ENCODE assay signal across 30 cellular contexts in the genomic region with DNA sequence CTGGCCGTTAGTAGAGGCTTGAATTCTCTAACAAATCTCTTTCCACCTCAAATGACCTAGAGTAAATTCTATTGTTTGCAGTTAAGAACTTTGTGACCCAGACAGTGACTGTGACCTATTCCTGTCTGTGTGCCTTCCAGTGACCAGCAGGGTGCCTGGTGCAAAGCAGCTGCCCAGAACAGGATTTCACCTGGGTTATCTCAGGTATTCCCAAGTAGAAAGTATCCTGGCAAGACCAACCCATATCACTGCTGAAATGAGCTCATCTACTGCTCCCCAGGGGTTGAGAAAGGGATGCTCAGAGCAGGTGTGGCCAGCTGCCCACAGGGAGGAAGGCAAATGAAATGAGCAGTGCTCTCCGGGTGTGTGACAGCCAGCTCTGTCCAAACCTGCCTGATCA. TPM values are rescaled to one million over a fixed set of nuclear protein-coding genes. Genes with fewer than 3 reads are reported as not detected.
DNase-seq lines count a peak whose midpoint lies in the region; ATAC-seq, FAIRE-seq and TF ChIP-seq lines count a peak whose summit lies in the region.
"Had no signal": no experiment of that assay in that cellular context is flagged by ENCODE, and none has a peak within 500 bp of the region (broad histone marks: within the 10 kb centered on the region; RNA-seq: fewer than 3 reads in every experiment).

No MANE protein-coding gene starts in this region.

- no peak overlapping the region for H2BK120ac ChIP-seq in H1 (replicated peaks; ENCODE audit: low read depth, low read length)
- no peak overlapping the region for H2BK120ac ChIP-seq in trophoblast cell (ENCODE audit: insufficient read depth, low read length, poor library complexity)

- no peaks in the 10 kb centered on the region for H3K36me3 ChIP-seq in H1 (ENCODE audit: control insufficient read depth in 2 of 4, insufficient read depth in 4 of 4, low read length in 3 of 4)
- H3K36me3 ChIP-seq in trophoblast cell (ENCODE audit: control insufficient read depth in 1 of 2, insufficient read depth in 2 of 2, low read length in 2 of 2): no peaks in the 10 kb centered on the region
- no peaks in the 10 kb centered on the region for H3K36me3 ChIP-seq in tibial nerve
- no peaks in the 10 kb centered on the region for H3K36me3 ChIP-seq in body of pancreas (replicated peaks in 1 of 2; ENCODE audit: insufficient read depth in 1 of 2, low read depth in 2 of 2)
- H3K36me3 ChIP-seq: ascending aorta, Peyer's patch, thoracic aorta had no signal

- H2BK12ac ChIP-seq in H1 (ENCODE audit: low read depth, low read length) (no peak overlapping the region), trophoblast cell (ENCODE audit: low read length) (no peak overlapping the region)

- H3K23ac ChIP-seq in H1 (ENCODE audit: insufficient read length): no peak overlapping the region
- no peak overlapping the region for H3K23ac ChIP-seq in trophoblast cell (ENCODE audit: low read length)

- no peak for TF ChIP-seq CTCF in H1 (IDR thresholded peaks at IDR 0.05; ENCODE audit: control extremely low read depth in 1 of 3, insufficient read depth in 1 of 3, low read depth in 1 of 3, low read length in 3 of 3)
- no peak for TF ChIP-seq CTCF in tibial nerve (IDR thresholded peaks at IDR 0.05)
- no peak for TF ChIP-seq CTCF in body of pancreas (IDR thresholded peaks at IDR 0.05)

- H2AFZ ChIP-seq in H1 (ENCODE audit: low read length): 0 out of 2 replicates have a peak overlapping the region, but pooled peaks have one; percentile 62
- H2AFZ ChIP-seq in trophoblast cell (ENCODE audit: insufficient read depth, low read length, poor library complexity): no peak overlapping the region

- H2BK15ac ChIP-seq in H1 (ENCODE audit: low read length): no peak overlapping the region; the same call in 1 of the 2 replicates

- H2AK5ac ChIP-seq in H1 (ENCODE audit: low read depth, low read length) (no peak overlapping the region), trophoblast cell (ENCODE audit: low read length) (no peak overlapping the region)

- H3K4me3 ChIP-seq in H1 (ENCODE audit: extremely low read depth in 1 of 4, insufficient read depth in 2 of 4, low read depth in 3 of 4, low read length in 4 of 4) (no peak overlapping the region), trophoblast cell (ENCODE audit: low read depth, low read length) (no peak overlapping the region), tibial nerve (no peak overlapping the region), body of pancreas (no peak overlapping the region)
- H3K4me3 ChIP-seq: ascending aorta, Peyer's patch, thoracic aorta had no signal

- no peak overlapping the region for H4K91ac ChIP-seq in H1 (replicated peaks; ENCODE audit: insufficient read length, low read length)
- no peak overlapping the region for H4K91ac ChIP-seq in trophoblast cell (ENCODE audit: low read depth, low read length)

- H3K9ac ChIP-seq in H1 (replicated peaks in 1 of 4; ENCODE audit: extremely low read depth in 1 of 4, low read depth in 3 of 4, low read length in 3 of 4) (no peak overlapping the region), trophoblast cell (ENCODE audit: low read length) (no peak overlapping the region)

- no peaks in the 10 kb centered on the region; the same call in 1 of the 2 replicates for H3K23me2 ChIP-seq in H1 (ENCODE audit: low read depth, low read length)

- H3K79me1 ChIP-seq in H1 (ENCODE audit: low read depth, low read length) (no peaks in the 10 kb centered on the region), trophoblast cell (ENCODE audit: low read length) (peaks cover 8% of the 10 kb centered on the region)

- H3K9me3 ChIP-seq in H1 (ENCODE audit: insufficient read depth in 2 of 2, low read depth in 1 of 2, low read length in 1 of 2): no peaks in the 10 kb centered on the region
- H3K9me3 ChIP-seq in trophoblast cell (ENCODE audit: insufficient read depth, low read depth, low read length): no peaks in the 10 kb centered on the region
- no peaks in the 10 kb centered on the region for H3K9me3 ChIP-seq in tibial nerve
- H3K9me3 ChIP-seq in body of pancreas: no peaks in the 10 kb centered on the region
- H3K9me3 ChIP-seq: ascending aorta, Peyer's patch, thoracic aorta had no signal

- CTCF ChIA-PET in H1 (lab: Charles Lee; ENCODE audit: partially characterized antibody): interaction anchor here (0.8 to 0.9 kb wide), 2 partner anchors 16 to 18 kb away, joined by 3 read pairs; no protein-coding TSS in a partner anchor

- H3K4me1 ChIP-seq in H1 (replicated peaks in 1 of 4; ENCODE audit: control insufficient read depth in 3 of 4, insufficient read depth in 4 of 4, low read length in 3 of 4): peaks cover 0 to 6% (median 0%) of the 10 kb centered on the region in 4 experiments; a peak in 2 of 7 replicates
- H3K4me1 ChIP-seq in trophoblast cell (ENCODE audit: control insufficient read depth in 1 of 2, insufficient read depth in 2 of 2, low read length in 2 of 2): peaks cover 6 to 8% of the 10 kb centered on the region in 2 experiments
- no peaks in the 10 kb centered on the region for H3K4me1 ChIP-seq in tibial nerve
- no peaks in the 10 kb centered on the region for H3K4me1 ChIP-seq in body of pancreas
- H3K4me1 ChIP-seq: ascending aorta, Peyer's patch had no signal

- no peak overlapping the region for H3K56ac ChIP-seq in H1 (replicated peaks; ENCODE audit: insufficient read length, low read depth, low read length)

- H4K5ac ChIP-seq in H1 (ENCODE audit: insufficient read length, low read depth, low read length): no peak overlapping the region

- TF ChIP-seq RAD21 in H1 (IDR thresholded peaks at IDR 0.05 in 1 of 2, conservative IDR thresholded peaks at IDR 0.05 in 1 of 2; ENCODE audit: low read depth in 2 of 2, low read length in 2 of 2): no peak

- H3K4me2 ChIP-seq in H1 (ENCODE audit: insufficient read depth in 1 of 2, low read depth in 2 of 2, low read length in 2 of 2): no peak overlapping the region
- no peak overlapping the region for H3K4me2 ChIP-seq in trophoblast cell (ENCODE audit: low read length)

- H3K14ac ChIP-seq in H1 (ENCODE audit: insufficient read length) (no peak overlapping the region), trophoblast cell (ENCODE audit: low read length) (no peak overlapping the region)

- TF ChIP-seq POLR2A in H1 (IDR thresholded peaks at IDR 0.05; ENCODE audit: control extremely low read depth in 1 of 2, low read depth in 2 of 2, low read length in 2 of 2) (no peak), tibial nerve (IDR thresholded peaks at IDR 0.05) (no peak), body of pancreas (IDR thresholded peaks at IDR 0.05) (no peak)

- no peaks in the 10 kb centered on the region for H3K79me2 ChIP-seq in H1 (ENCODE audit: control insufficient read depth in 1 of 2, insufficient read depth in 2 of 2, low read length in 2 of 2)
- peaks cover 1% of the 10 kb centered on the region for H3K79me2 ChIP-seq in trophoblast cell (ENCODE audit: control insufficient read depth, insufficient read depth, low read length, poor library complexity)

- H2BK5ac ChIP-seq in H1 (ENCODE audit: low read depth, low read length): no peak overlapping the region
- H2BK5ac ChIP-seq in trophoblast cell (ENCODE audit: low read depth, low read length, poor library complexity): no peak overlapping the region

- H2BK20ac ChIP-seq in H1 (ENCODE audit: low read length): no peak overlapping the region

- no peak for ATAC-seq in body of pancreas
- ATAC-seq: stimulated activated naive CD8-positive, alpha-beta T cell treated with anti-CD3 and anti-CD28 coated beads, Interleukin-15, Interleukin-2, amounts not matched to agents 100 U/mL and 50 U/mL, for 24 hours had no signal

- POLR2A ChIA-PET in H1 (lab: Charles Lee; ENCODE audit: partially characterized antibody): interaction anchor here (1.1 kb wide), 1 partner anchor 45 kb away, joined by 3 read pairs; no protein-coding TSS in a partner anchor

- no peak overlapping the region for H4K12ac ChIP-seq in trophoblast cell (ENCODE audit: low read depth, low read length)

- WGBS in H1 (ENCODE audit: extremely low coverage in 1 of 2, insufficient coverage in 1 of 2, insufficient read length in 1 of 2, insufficient replicate concordance in 2 of 2, low coverage in 1 of 2, low lambda C conversion rate in 2 of 2, missing lambda C conversion rate in 1 of 2), 2 experiments: 97% methylated on average over 2 of the region's 2 CpGs; no CpG with 5 or more reads in 1 of the 2 experiments
- no CpG with 5 or more reads among the region's 2 CpGs for WGBS in trophoblast cell (ENCODE audit: extremely low coverage, insufficient coverage, insufficient read length)
- 36 to 62% methylated on average over 2 of the region's 2 CpGs for WGBS in tibial nerve, 2 donors
- 32 to 35% methylated on average over 2 of the region's 2 CpGs for WGBS in body of pancreas, 2 donors

- no peak overlapping the region for H3K4ac ChIP-seq in H1 (replicated peaks; ENCODE audit: insufficient read length, low read depth, low read length)
- H3K4ac ChIP-seq in trophoblast cell (ENCODE audit: low read depth, low read length): no peak overlapping the region

- intact Hi-C loops in body of pancreas (cut with DNase I): no loop called here

- H4K20me1 ChIP-seq in H1 (replicated peaks in 1 of 2; ENCODE audit: control insufficient read depth in 1 of 2, insufficient read depth in 2 of 2, low read length in 2 of 2): no peaks in the 10 kb centered on the region

- no peak overlapping the region; the same call in 1 of the 2 replicates for H4K8ac ChIP-seq in H1 (ENCODE audit: extremely low read depth, insufficient read depth, low read length)
- no peak overlapping the region for H4K8ac ChIP-seq in trophoblast cell (ENCODE audit: low read depth, low read length)

- H3K27ac ChIP-seq in H1 (ENCODE audit: low read depth, low read length): no peak overlapping the region
- no peak overlapping the region for H3K27ac ChIP-seq in trophoblast cell (ENCODE audit: low read depth, low read length)
- H3K27ac ChIP-seq in tibial nerve: no peak overlapping the region
- H3K27ac ChIP-seq in body of pancreas: no peak overlapping the region
- H3K27ac ChIP-seq: 22Rv1, ascending aorta, Peyer's patch, thoracic aorta had no signal

- DNase-seq in NCI-H1092 treated with DMSO at 0.1 percent for 48 hours (lab: John Stamatoyannopoulos, UW) (peak; percentile 0), NCI-H1092 (lab: John Stamatoyannopoulos, UW) (no peak), NCI-H2171 treated with DMSO at 0.1 percent for 48 hours (lab: John Stamatoyannopoulos, UW) (peak; percentile 49), H1 (ENCODE audit: low read depth in 1 of 2, low spot score in 2 of 2) (no peak), trophoblast cell (peak; percentile 85 to 87), tibial nerve (ENCODE audit: low spot score in 2 of 2) (no peak), HuH-7.5 (ENCODE audit: low spot score) (no peak), body of pancreas (no peak)
- DNase-seq: activated CD4-positive, alpha-beta memory T cell treated with anti-CD3 and anti-CD28 coated beads for 36 hours; activated CD4-positive, CD25-positive, alpha-beta regulatory T cell; activated CD8-positive, alpha-beta memory T cell treated with anti-CD3 and anti-CD28 coated beads, Interleukin-2, amount 50 U/mL, for 48 hours; activated naive CD8-positive, alpha-beta T cell treated with anti-CD3 and anti-CD28 coated beads for 36 hours; caudate nucleus; CD4-positive, alpha-beta memory T cell; DMS153; GOT3; Kasumi-1; kidney glomerular epithelial cell; mammary epithelial cell; NCI-H1048; Peyer's patch; posterior cingulate gyrus; SIG-M5; stimulated activated CD4-positive, alpha-beta T cell treated with anti-CD3 and anti-CD28 coated beads, Interleukin-15, amount 100 ng/mL, for 24 hours; stimulated activated naive CD8-positive, alpha-beta T cell treated with anti-CD3 and anti-CD28 coated beads, Interleukin-15, Interleukin-2, amounts not matched to agents 100 U/mL and 50 U/mL, for 24 hours had no signal

- H3K27me3 ChIP-seq in H1 (replicated peaks in 1 of 4; ENCODE audit: control insufficient read depth in 3 of 4, extremely low read depth in 1 of 4, insufficient read depth in 3 of 4, low read length in 3 of 4): no peaks in the 10 kb centered on the region
- no peaks in the 10 kb centered on the region for H3K27me3 ChIP-seq in trophoblast cell (ENCODE audit: insufficient read depth, low read length)
- H3K27me3 ChIP-seq in tibial nerve: no peaks in the 10 kb centered on the region
- no peaks in the 10 kb centered on the region for H3K27me3 ChIP-seq in body of pancreas
- H3K27me3 ChIP-seq: ascending aorta, Peyer's patch had no signal

- no peak overlapping the region for H3K18ac ChIP-seq in H1 (ENCODE audit: extremely low read depth, low read length)
- H3K18ac ChIP-seq in trophoblast cell (ENCODE audit: low read length): no peak overlapping the region

- no peak for FAIRE-seq in H1 (lab: Jason Lieb, UNC)
- FAIRE-seq: endometrium, G401.6 had no signal

- TF ChIP-seq EP300 in H1 (IDR thresholded peaks at IDR 0.05; ENCODE audit: borderline replicate concordance in 1 of 2, low read depth in 2 of 2, low read length in 2 of 2): no peak
- no peak for TF ChIP-seq EP300 in tibial nerve (IDR thresholded peaks at IDR 0.05)

RNA-seq across cellular contexts. Expression of gene MSMB, which starts 2.1 kb away (rescaled TPM):
- total RNA-seq in H1 (2021; fragmentation: NEBNext Ultra II Directional; extraction: Animal tissue kit (Norgen Biotek cat#: 25700)): not detected in 2 replicates
- not detected in 2 replicates for polyA plus RNA-seq in H1 (2011; rRNA removed)
- polyA plus RNA-seq in H1 (2011; cell fraction: cytosol; rRNA removed): not detected
- polyA plus RNA-seq in H1 (2011; cell fraction: nucleus; rRNA removed): not detected
- not detected in 4 replicates for polyA plus RNA-seq in H1 (2012, experiment 1 of 2)
- polyA plus RNA-seq in H1 (2012, experiment 2 of 2): not detected
- polyA plus RNA-seq in H1 (2013, experiment 1 of 2): not detected
- not detected for polyA plus RNA-seq in H1 (2013, experiment 2 of 2)
- polyA minus RNA-seq in H1 (2011; rRNA and poly(A)+ RNA removed): not detected in 2 replicates
- not detected for polyA minus RNA-seq in H1 (2011; cell fraction: cytosol; rRNA and poly(A)+ RNA removed)
- polyA minus RNA-seq in H1 (2011; cell fraction: nucleus; rRNA and poly(A)+ RNA removed): not detected
- 0.64 and 1.1 TPM in 2 replicates for polyA plus RNA-seq in trophoblast cell (2013)
- total RNA-seq in tibial nerve: not detected
- total RNA-seq in body of pancreas: not detected
- total RNA-seq: activated CD4-positive, alpha-beta memory T cell treated with anti-CD3 and anti-CD28 coated beads for 36 hours; activated naive CD8-positive, alpha-beta T cell treated with anti-CD3 and anti-CD28 coated beads for 36 hours; ascending aorta; CD4-positive, alpha-beta memory T cell; mammary epithelial cell; Peyer's patch; thoracic aorta had no signal
- polyA plus RNA-seq: CD4-positive, alpha-beta memory T cell; mammary epithelial cell had no signal

RNA-seq across cellular contexts. Expression of gene NCOA4, which starts 17.7 kb away (rescaled TPM):
- total RNA-seq in H1 (2021; fragmentation: NEBNext Ultra II Directional; extraction: Animal tissue kit (Norgen Biotek cat#: 25700)): 63.7 and 65.2 TPM in 2 replicates
- 19.8 and 28.9 TPM in 2 replicates for polyA plus RNA-seq in H1 (2011; rRNA removed)
- 39.3 TPM for polyA plus RNA-seq in H1 (2011; cell fraction: cytosol; rRNA removed)
- 21.7 TPM for polyA plus RNA-seq in H1 (2011; cell fraction: nucleus; rRNA removed)
- polyA plus RNA-seq in H1 (2012, experiment 1 of 2): 32.7 to 46.6 TPM (median 37.7 TPM) in 4 replicates
- 4.5 TPM for polyA plus RNA-seq in H1 (2012, experiment 2 of 2)
- polyA plus RNA-seq in H1 (2013, experiment 1 of 2): 39.2 TPM
- polyA plus RNA-seq in H1 (2013, experiment 2 of 2): 37.6 TPM
- polyA minus RNA-seq in H1 (2011; rRNA and poly(A)+ RNA removed): 100 and 135 TPM in 2 replicates
- polyA minus RNA-seq in H1 (2011; cell fraction: cytosol; rRNA and poly(A)+ RNA removed): 39.9 TPM
- 31.0 TPM for polyA minus RNA-seq in H1 (2011; cell fraction: nucleus; rRNA and poly(A)+ RNA removed)
- polyA plus RNA-seq in trophoblast cell (2013): 187 and 194 TPM in 2 replicates
- total RNA-seq in tibial nerve (100 to 1,000 TPM in 3 of 4 donors, 10 to 100 TPM in 1; 84.3 to 135 (median 113) TPM), body of pancreas (10 to 100 TPM; 60.2 to 80.1 TPM)

Comparison
In these comparisons a context has a peak if more than half of its experiments do, and no peak if none do; other contexts are left out.
1. DNase-seq: peak in NCI-H1092 treated with DMSO at 0.1 percent for 48 hours (single experiment), NCI-H2171 treated with DMSO at 0.1 percent for 48 hours (single experiment) and trophoblast cell (2 of 2); none in NCI-H1092 (single experiment), H1 (0 of 2), tibial nerve (0 of 2), HuH-7.5 (single experiment) and body of pancreas (0 of 4).